Comparison of ENCODE assay signal across 26 cellular contexts in the genomic region with DNA sequence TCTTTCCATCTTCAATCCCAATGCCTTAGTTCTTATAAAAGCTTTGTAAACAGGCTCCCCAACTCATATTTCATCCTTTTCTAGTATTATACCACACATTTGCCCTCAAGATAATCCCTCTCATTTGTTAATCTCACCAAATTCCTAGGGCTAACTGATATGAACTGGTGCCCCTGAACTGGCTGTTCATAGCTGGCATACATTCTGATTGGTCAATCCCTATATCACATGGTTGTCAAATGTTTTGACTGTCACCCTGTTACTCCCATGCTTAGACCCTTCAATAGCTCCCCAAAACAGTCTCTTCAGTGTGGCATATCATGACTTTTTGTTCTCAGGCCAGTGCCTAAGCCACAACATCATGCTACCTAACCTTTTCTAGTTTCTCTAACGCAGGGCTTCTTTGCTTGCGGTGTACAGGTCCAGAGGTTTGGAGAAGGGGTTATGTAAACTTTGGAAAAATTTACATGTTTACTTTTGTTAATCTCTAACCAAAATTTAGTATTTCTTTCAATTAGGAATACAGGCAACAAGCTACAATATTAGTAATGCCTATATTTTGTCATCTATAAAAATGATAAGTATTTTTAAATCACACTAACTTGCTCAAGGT.
"Had no signal": no experiment of that assay in that cellular context is flagged by ENCODE, and none has a peak within 500 bp of the region (broad histone marks: within the 10 kb centered on the region; RNA-seq: fewer than 3 reads in every experiment).

No MANE protein-coding gene starts in this region.

- FAIRE-seq: keratinocyte, pancreas, small intestine had no signal

- H3K27me3 Mint-ChIP-seq: naive B cell; stimulated activated naive CD8-positive, alpha-beta T cell treated with anti-CD3 and anti-CD28 coated beads, Interleukin-15, Interleukin-2, amounts not matched to agents 100 ng/mL and 50 ng/mL, for 24 hours; type B pancreatic cell had no signal

- DNase-seq: kidney glomerular epithelial cell; left cardiac atrium; left lung; mesendoderm; naive B cell; natural killer cell; pancreas; posterior cingulate gyrus; retina; right cardiac atrium; sigmoid colon; small intestine; spleen; stimulated activated CD4-positive, alpha-beta T cell treated with anti-CD3 and anti-CD28 coated beads, Interleukin-4, amount 100 ng/mL, for 24 hours; stimulated activated naive CD4-positive, alpha-beta T cell; substantia nigra; uterus had no signal

- H3K4me1 ChIP-seq: pancreas, sigmoid colon, uterus had no signal

- H3K4me1 Mint-ChIP-seq: stimulated activated effector memory CD8-positive, alpha-beta T cell treated with anti-CD3 and anti-CD28 coated beads, Interleukin-12 subunit alpha, Interleukin-12 subunit beta, amount 100 ng/mL, for 72 hours had no signal

- H3K9me3 ChIP-seq: left lung, pancreas, prostate gland, sigmoid colon, spleen, tibial nerve, uterus had no signal

- H3K9me3 Mint-ChIP-seq: mesothelial cell of epicardium; naive B cell; natural killer cell; stimulated activated effector memory CD8-positive, alpha-beta T cell treated with anti-CD3 and anti-CD28 coated beads, Interleukin-12 subunit alpha, Interleukin-12 subunit beta, amount 100 ng/mL, for 72 hours; stimulated activated naive CD8-positive, alpha-beta T cell treated with anti-CD3 and anti-CD28 coated beads, Interleukin-15, Interleukin-2, amounts not matched to agents 100 ng/mL and 50 ng/mL, for 24 hours; type B pancreatic cell had no signal

- H3K4me3 Mint-ChIP-seq: mesothelial cell of epicardium; naive B cell; natural killer cell; stimulated activated effector memory CD8-positive, alpha-beta T cell treated with anti-CD3 and anti-CD28 coated beads, Interleukin-12 subunit alpha, Interleukin-12 subunit beta, amount 100 ng/mL, for 72 hours; stimulated activated naive CD8-positive, alpha-beta T cell treated with anti-CD3 and anti-CD28 coated beads, Interleukin-15, Interleukin-2, amounts not matched to agents 100 ng/mL and 50 ng/mL, for 24 hours; type B pancreatic cell had no signal

- H3K36me3 ChIP-seq: pancreas, prostate gland, uterus had no signal

- ATAC-seq: left cardiac atrium; left lung; natural killer cell; pancreas; right cardiac atrium; stimulated activated effector memory CD8-positive, alpha-beta T cell treated with anti-CD3 and anti-CD28 coated beads, Interleukin-12 subunit alpha, Interleukin-12 subunit beta, amount 100 ng/mL, for 72 hours had no signal

- H3K27me3 ChIP-seq: hepatocyte, left lung, pancreas, sigmoid colon, spleen, tibial nerve, uterus had no signal

- H3K27ac ChIP-seq: hepatocyte, left lung, pancreas, prostate gland, sigmoid colon, spleen, tibial nerve, uterus had no signal

- H3K4me3 ChIP-seq: hepatocyte, left lung, lung, pancreas, prostate gland, sigmoid colon, spleen, tibial nerve, uterus had no signal

- H3K36me3 Mint-ChIP-seq: natural killer cell had no signal
